In genomic region chr3:29716213-29716612, GRCh38 we compare ENCODE assay signal across 34 cellular contexts.
"Had no signal": no experiment of that assay in that cellular context is flagged by ENCODE, and none has a peak within 500 bp of the region (broad histone marks: within the 10 kb centered on the region; RNA-seq: fewer than 3 reads in every experiment).

No MANE protein-coding gene starts in this region.

- H3K4me3 Mint-ChIP-seq: activated B cell treated with CpG ODN at 0.5 μM for 24 hours; activated CD4-positive, alpha-beta memory T cell treated with anti-CD3 and anti-CD28 coated beads for 36 hours; activated CD4-positive, alpha-beta T cell treated with anti-CD3 and anti-CD28 coated beads, Interleukin-2, amount 10 ng/mL, durations not matched to agents 24 days and 14 days; activated CD8-positive, alpha-beta T cell treated with anti-CD3 and anti-CD28 coated beads for 36 hours; activated naive CD4-positive, alpha-beta T cell treated with anti-CD3 and anti-CD28 coated beads for 36 hours; activated naive CD8-positive, alpha-beta T cell treated with anti-CD3 and anti-CD28 coated beads for 36 hours; activated T-cell treated with anti-CD3 and anti-CD28 coated beads, Interleukin-2, amount 50 U/mL, for 4 hours; activated T-cell treated with anti-CD3 and anti-CD28 coated beads, Interleukin-2, amount 50 U/mL, for 72 hours; activated T-helper 1 cell treated with anti-CD3 and anti-CD28 coated beads, Interleukin-12 subunit alpha, Interleukin-12 subunit beta, Interleukin-2, Interleukin-4 antibody, amounts not matched to agents 30 ng/mL and 10 ng/mL and 1 ng/mL, durations not matched to agents 14 hours and 24 hours and 36 hours; activated T-helper 17 cell treated with anti-CD3 and anti-CD28 coated beads, Interleukin-2, amount 50 U/mL, for 72 hours; T-helper 17 cell had no signal

- H3K4me1 Mint-ChIP-seq: activated B cell treated with CpG ODN at 0.5 μM for 24 hours; activated CD4-positive, alpha-beta T cell treated with anti-CD3 and anti-CD28 coated beads, Interleukin-2, amount 10 ng/mL, durations not matched to agents 24 days and 14 days; activated naive CD8-positive, alpha-beta T cell treated with anti-CD3 and anti-CD28 coated beads for 36 hours; activated T-helper 17 cell treated with anti-CD3 and anti-CD28 coated beads, Interleukin-2, amount 50 U/mL, for 72 hours; T-helper 17 cell had no signal

- H3K4me3 ChIP-seq: adrenal gland, body of pancreas, breast epithelium had no signal

- H3K27me3 ChIP-seq: adrenal gland, body of pancreas, brain microvascular endothelial cell, breast epithelium had no signal

- H3K36me3 ChIP-seq: adrenal gland, brain microvascular endothelial cell, breast epithelium had no signal

- H3K27me3 Mint-ChIP-seq: activated B cell treated with CpG ODN at 0.5 μM for 24 hours; activated CD4-positive, alpha-beta memory T cell treated with anti-CD3 and anti-CD28 coated beads for 36 hours; activated CD4-positive, alpha-beta T cell treated with anti-CD3 and anti-CD28 coated beads, Interleukin-2, amount 10 ng/mL, durations not matched to agents 24 days and 14 days; activated T-helper 17 cell treated with anti-CD3 and anti-CD28 coated beads, Interleukin-2, amount 50 U/mL, for 72 hours had no signal

- H3K27ac Mint-ChIP-seq: activated B cell treated with CpG ODN at 0.5 μM for 24 hours; activated CD4-positive, alpha-beta memory T cell treated with anti-CD3 and anti-CD28 coated beads for 36 hours; activated CD4-positive, alpha-beta T cell treated with anti-CD3 and anti-CD28 coated beads, Interleukin-2, amount 10 ng/mL, durations not matched to agents 24 days and 14 days; activated CD8-positive, alpha-beta T cell treated with anti-CD3 and anti-CD28 coated beads for 36 hours; activated naive CD4-positive, alpha-beta T cell treated with anti-CD3 and anti-CD28 coated beads for 36 hours; activated naive CD4-positive, alpha-beta T cell treated with anti-CD3 and anti-CD28 coated beads, Interleukin-2, amount 50 U/mL, for 72 hours; activated naive CD8-positive, alpha-beta T cell treated with anti-CD3 and anti-CD28 coated beads for 36 hours; activated T-cell treated with anti-CD3 and anti-CD28 coated beads, Interleukin-2, amount 50 U/mL, for 72 hours; activated T-helper 1 cell treated with anti-CD3 and anti-CD28 coated beads, Interleukin-12 subunit alpha, Interleukin-12 subunit beta, Interleukin-2, Interleukin-4 antibody, amounts not matched to agents 30 ng/mL and 10 ng/mL and 1 ng/mL, durations not matched to agents 14 hours and 24 hours and 36 hours; activated T-helper 17 cell treated with anti-CD3 and anti-CD28 coated beads, Interleukin-2, amount 50 U/mL, for 72 hours; T-helper 17 cell had no signal

- ATAC-seq: activated CD8-positive, alpha-beta T cell treated with anti-CD3 and anti-CD28 coated beads for 36 hours; activated naive CD4-positive, alpha-beta T cell treated with anti-CD3 and anti-CD28 coated beads, Interleukin-2, amount 50 U/mL, for 72 hours; activated T-cell treated with anti-CD3 and anti-CD28 coated beads, Interleukin-2, amount 50 U/mL, for 4 hours; activated T-cell treated with anti-CD3 and anti-CD28 coated beads, Interleukin-2, amount 50 U/mL, for 72 hours; activated T-helper 17 cell treated with anti-CD3 and anti-CD28 coated beads, Interleukin-2, amount 50 U/mL, for 72 hours; body of pancreas; T-helper 17 cell had no signal

- H3K4me1 ChIP-seq: body of pancreas, breast epithelium had no signal

- DNase-seq: activated B cell treated with CpG ODN at 0.5 μM for 24 hours; activated CD4-positive, alpha-beta memory T cell treated with anti-CD3 and anti-CD28 coated beads for 36 hours; activated CD4-positive, alpha-beta T cell treated with anti-CD3 and anti-CD28 coated beads for 4 hours; activated CD4-positive, alpha-beta T cell treated with anti-CD3 and anti-CD28 coated beads, Interleukin-2, amount 10 ng/mL, durations not matched to agents 24 days and 14 days; activated CD4-positive, alpha-beta T cell treated with anti-CD3 and anti-CD28 coated beads, Interleukin-2, amount 50 U/mL, for 1 hour; activated CD4-positive, alpha-beta T cell treated with anti-CD3 and anti-CD28 coated beads, Interleukin-2, amount 50 U/mL, for 4 hours; activated CD4-positive, CD25-positive, alpha-beta regulatory T cell treated with anti-CD3 and anti-CD28 coated beads, Interleukin-2, amount 50 U/mL, for 72 hours; activated CD8-positive, alpha-beta memory T cell treated with anti-CD3 and anti-CD28 coated beads, Interleukin-2, amount 50 U/mL, for 4 hours; activated CD8-positive, alpha-beta T cell treated with anti-CD3 and anti-CD28 coated beads for 36 hours; activated effector memory CD4-positive, alpha-beta T cell treated with anti-CD3 and anti-CD28 coated beads, Interleukin-2, amount 50 U/mL, for 16 hours; activated gamma-delta T cell treated with Interleukin-2 at 50 U/mL for 16 hours; activated naive CD4-positive, alpha-beta T cell; activated naive CD4-positive, alpha-beta T cell treated with anti-CD3 and anti-CD28 coated beads for 36 hours; activated naive CD4-positive, alpha-beta T cell treated with anti-CD3 and anti-CD28 coated beads, Interleukin-2, amount 50 U/mL, for 16 hours; activated naive CD8-positive, alpha-beta T cell treated with anti-CD3 and anti-CD28 coated beads for 36 hours; activated T-cell treated with anti-CD3 and anti-CD28 coated beads for 4 hours; activated T-cell treated with anti-CD3 and anti-CD28 coated beads, Interleukin-2, amount 50 U/mL, for 1 hour; activated T-cell treated with anti-CD3 and anti-CD28 coated beads, Interleukin-2, amount 50 U/mL, for 4 hours; activated T-cell treated with anti-CD3 and anti-CD28 coated beads, Interleukin-2, amount 50 U/mL, for 72 hours; adrenal gland; amniotic stem cell; aorta; body of pancreas; brain microvascular endothelial cell; central memory CD4-positive, alpha-beta T cell; T-helper 17 cell; T-helper 9 cell had no signal

- H3K9me3 Mint-ChIP-seq: activated B cell treated with CpG ODN at 0.5 μM for 24 hours; activated CD4-positive, alpha-beta memory T cell treated with anti-CD3 and anti-CD28 coated beads for 36 hours; activated CD4-positive, alpha-beta T cell treated with anti-CD3 and anti-CD28 coated beads, Interleukin-2, amount 10 ng/mL, durations not matched to agents 24 days and 14 days; activated CD8-positive, alpha-beta T cell treated with anti-CD3 and anti-CD28 coated beads for 36 hours; activated naive CD4-positive, alpha-beta T cell treated with anti-CD3 and anti-CD28 coated beads for 36 hours; activated naive CD4-positive, alpha-beta T cell treated with anti-CD3 and anti-CD28 coated beads, Interleukin-2, amount 50 U/mL, for 72 hours; activated naive CD8-positive, alpha-beta T cell treated with anti-CD3 and anti-CD28 coated beads for 36 hours; activated T-cell treated with anti-CD3 and anti-CD28 coated beads, Interleukin-2, amount 50 U/mL, for 4 hours; activated T-cell treated with anti-CD3 and anti-CD28 coated beads, Interleukin-2, amount 50 U/mL, for 72 hours; activated T-helper 1 cell treated with anti-CD3 and anti-CD28 coated beads, Interleukin-12 subunit alpha, Interleukin-12 subunit beta, Interleukin-2, Interleukin-4 antibody, amounts not matched to agents 30 ng/mL and 10 ng/mL and 1 ng/mL, durations not matched to agents 14 hours and 24 hours and 36 hours; activated T-helper 17 cell treated with anti-CD3 and anti-CD28 coated beads, Interleukin-2, amount 50 U/mL, for 72 hours had no signal

- H3K36me3 Mint-ChIP-seq: activated CD4-positive, alpha-beta memory T cell treated with anti-CD3 and anti-CD28 coated beads for 36 hours; activated naive CD4-positive, alpha-beta T cell treated with anti-CD3 and anti-CD28 coated beads, Interleukin-2, amount 50 U/mL, for 72 hours; activated naive CD8-positive, alpha-beta T cell treated with anti-CD3 and anti-CD28 coated beads for 36 hours had no signal

- FAIRE-seq: astrocyte, TTC549 had no signal

- H3K9me3 ChIP-seq: adrenal gland, body of pancreas, breast epithelium had no signal

- H3K27ac ChIP-seq: adrenal gland, body of pancreas, brain microvascular endothelial cell, breast epithelium, VCaP had no signal
